Comparison of ENCODE assay signal across 15 cellular contexts in genomic region chr17:72409405-72410002, GRCh38.
DNase-seq lines count a peak whose midpoint lies in the region; ATAC-seq and TF ChIP-seq lines count a peak whose summit lies in the region.
"Had no signal": no experiment of that assay in that cellular context is flagged by ENCODE, and none has a peak within 500 bp of the region (broad histone marks: within the 10 kb centered on the region; RNA-seq: fewer than 3 reads in every experiment).

No MANE protein-coding gene starts in this region.

- DNase-seq in NOMO-1 treated with DMSO at 0.1 percent for 48 hours (lab: John Stamatoyannopoulos, UW; ENCODE audit: unreplicated experiment) = peak; percentile 32
- DNase-seq in NOMO-1 treated with dmso at 0.1 percent for 144 hours (lab: John Stamatoyannopoulos, UW; ENCODE audit: unreplicated experiment) = no peak
- DNase-seq in Panc1 (ENCODE audit: low read depth, low spot score) = no peak
- no peak for DNase-seq in mesenchymal stem cell
- DNase-seq in NCI-H2107 treated with DMSO at 0.1 percent for 48 hours (lab: John Stamatoyannopoulos, UW; ENCODE audit: unreplicated experiment) = no peak
- DNase-seq: activated CD8-positive, alpha-beta T cell treated with anti-CD3 and anti-CD28 coated beads, Interleukin-2, amount 10 ng/mL, durations not matched to agents 7 days and 5 days; activated T-cell treated with anti-CD3 and anti-CD28 coated beads, Interleukin-2, amount 50 U/mL, for 72 hours; HCEC 1CT; hippocampal formation; NCI-H187 treated with DMSO at 0.1 percent for 48 hours; NCI-H510A treated with DMSO at 0.1 percent for 48 hours; stimulated activated naive CD4-positive, alpha-beta T cell treated with Interleukin-2 at 50 U/mL for 16 hours had no signal

- no peak overlapping the region for H3K4me2 ChIP-seq in mesenchymal stem cell (ENCODE audit: low read length, poor library complexity, severe bottlenecking)

- H2AFZ ChIP-seq in mesenchymal stem cell (ENCODE audit: low read depth, low read length) = no peak overlapping the region

- H3K4me3 ChIP-seq in Panc1 (ENCODE audit: low read depth in 2 of 2, low read length in 2 of 2) (no peak overlapping the region), mesenchymal stem cell (ENCODE audit: insufficient read depth in 1 of 2, low read depth in 1 of 2, low read length in 2 of 2) (no peak overlapping the region)

- H2AK5ac ChIP-seq in mesenchymal stem cell (ENCODE audit: low read length, severe bottlenecking) = peak overlapping the region; percentile 64

- no peaks in the 10 kb centered on the region; the same call in 1 of the 2 replicates for H3K36me3 ChIP-seq in Panc1 (ENCODE audit: control insufficient read depth, insufficient read depth, low read length)
- H3K36me3 ChIP-seq in mesenchymal stem cell (ENCODE audit: control insufficient read depth in 1 of 2, insufficient read depth in 2 of 2, low read depth in 1 of 2, low read length in 2 of 2) = peaks cover 0 to 12% of the 10 kb centered on the region in 2 experiments

- no peak overlapping the region for H3K9ac ChIP-seq in mesenchymal stem cell (ENCODE audit: low read length)

- H3K4me1 ChIP-seq in Panc1 (ENCODE audit: control insufficient read depth, insufficient read depth, low read length) = peaks cover 56% of the 10 kb centered on the region
- H3K4me1 ChIP-seq in mesenchymal stem cell (ENCODE audit: control insufficient read depth, insufficient read depth, low read depth, low read length) = peaks cover 30% of the 10 kb centered on the region

- H2BK120ac ChIP-seq in mesenchymal stem cell (ENCODE audit: low read depth, low read length) = no peak overlapping the region

- H4K8ac ChIP-seq in mesenchymal stem cell (ENCODE audit: low read length) = no peak overlapping the region

- peak overlapping the region; percentile 12 for H2BK15ac ChIP-seq in mesenchymal stem cell (ENCODE audit: low read depth, poor library complexity, severe bottlenecking)

- intact Hi-C loops in Panc1 (cut with micrococcal nuclease; ENCODE audit: unreplicated experiment) = no loop called here

- POLR2A ChIA-PET in Panc1 (lab: Charles Lee) = no interaction called here

- no peak overlapping the region for H2BK5ac ChIP-seq in mesenchymal stem cell (ENCODE audit: low read depth, low read length, poor library complexity, severe bottlenecking)

- WGBS in mesenchymal stem cell = 100% methylated on average over 2 of the region's 2 CpGs

- H3K9me3 ChIP-seq in Panc1 (ENCODE audit: control insufficient read depth, insufficient read depth, low read depth, low read length) (no peaks in the 10 kb centered on the region), mesenchymal stem cell (ENCODE audit: control insufficient read depth, low read length) (no peaks in the 10 kb centered on the region)

- CTCF ChIA-PET in Panc1 (lab: Charles Lee) = no interaction called here

- H4K91ac ChIP-seq in mesenchymal stem cell (ENCODE audit: low read length) = no peak overlapping the region

- no peaks in the 10 kb centered on the region for H3K27me3 ChIP-seq in Panc1 (ENCODE audit: control insufficient read depth, insufficient read depth, low read length)
- H3K27me3 ChIP-seq in mesenchymal stem cell (ENCODE audit: control insufficient read depth in 1 of 2, insufficient read depth in 1 of 2, low read length in 2 of 2) = no peaks in the 10 kb centered on the region

- TF ChIP-seq CTCF in Panc1 (IDR thresholded peaks at IDR 0.05) = no peak

- no TSS peak for BruUV-seq in Panc1 (replicated peaks; lab: Mats Ljungman, UMichigan)

- in situ Hi-C loops in Panc1 (cut with HindIII; ENCODE audit: low pct_unique_long_range_greater_than_20kb, low sequenced_read_pairs) = loop anchor here (25.0 kb wide), 1 partner anchor 272 kb away; no protein-coding TSS in a partner anchor

- no peak overlapping the region for H3K18ac ChIP-seq in mesenchymal stem cell (ENCODE audit: low read depth in 1 of 2, low read length in 2 of 2)

- ATAC-seq in HG02981 (IDR thresholded peaks at IDR 0.05; ENCODE audit: unreplicated experiment) = peak; percentile 30
- ATAC-seq in Panc1 = no peak
- ATAC-seq in GM18867 (IDR thresholded peaks at IDR 0.05; ENCODE audit: unreplicated experiment) = no peak
- no peak for ATAC-seq in HG03159 (IDR thresholded peaks at IDR 0.05; ENCODE audit: unreplicated experiment)
- ATAC-seq: activated CD8-positive, alpha-beta T cell treated with anti-CD3 and anti-CD28 coated beads, Interleukin-2, amount 10 ng/mL, durations not matched to agents 7 days and 5 days; activated T-cell treated with anti-CD3 and anti-CD28 coated beads, Interleukin-2, amount 50 U/mL, for 72 hours had no signal

- H3K79me1 ChIP-seq in mesenchymal stem cell (replicated peaks; ENCODE audit: low read length, poor library complexity, severe bottlenecking) = peaks cover 53% of the 10 kb centered on the region

- H2BK12ac ChIP-seq in mesenchymal stem cell (ENCODE audit: low read length in 2 of 2) = peak overlapping the region in 1 of 2 experiments; percentile 66

- H3K14ac ChIP-seq in mesenchymal stem cell (ENCODE audit: low read length in 2 of 2) = peak overlapping the region in 1 of 2 experiments; percentile 51

- no peak overlapping the region for H3K23ac ChIP-seq in mesenchymal stem cell (ENCODE audit: low read length in 2 of 2)

- peak overlapping the region in 1 of 2 experiments; percentile 73 for H3K4ac ChIP-seq in mesenchymal stem cell (ENCODE audit: low read depth in 1 of 2, low read length in 2 of 2)

- H3K27ac ChIP-seq in Panc1 (ENCODE audit: low read length) (peak overlapping the region; percentile 82; the same call in 1 of the 2 replicates), mesenchymal stem cell (ENCODE audit: low read length, poor library complexity, severe bottlenecking) (no peak overlapping the region)
